Comparison of ENCODE assay signal across 25 cellular contexts in the genomic region with DNA sequence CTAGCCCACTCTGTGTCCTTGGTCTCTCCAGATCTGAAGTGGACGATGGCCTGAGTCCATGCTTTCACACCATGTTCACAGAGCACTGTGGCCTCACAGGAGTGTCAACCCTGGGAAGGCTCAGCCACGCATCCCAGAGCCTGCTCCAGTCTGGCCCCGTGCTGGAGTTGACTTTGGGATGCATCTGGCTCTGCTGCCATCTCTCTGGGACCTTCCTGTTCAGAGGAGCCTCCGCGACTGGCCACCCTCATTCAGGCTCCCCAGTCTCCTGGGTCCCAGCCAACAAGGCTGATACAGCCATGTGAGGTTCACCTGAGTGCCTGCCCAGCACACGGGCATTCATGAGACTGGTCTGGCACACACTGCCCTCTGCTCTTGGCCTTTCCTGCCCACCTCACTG.
DNase-seq lines count a peak whose midpoint lies in the region; ATAC-seq, FAIRE-seq and TF ChIP-seq lines count a peak whose summit lies in the region.
"Had no signal": no experiment of that assay in that cellular context is flagged by ENCODE, and none has a peak within 500 bp of the region (broad histone marks: within the 10 kb centered on the region; RNA-seq: fewer than 3 reads in every experiment).

No MANE protein-coding gene starts in this region.

- no peak overlapping the region for H3K4me3 ChIP-seq in left ventricle myocardium inferior
- H3K4me3 ChIP-seq: BLaER1 treated with 17β-estradiol and CSF1 and Interleukin-3, amounts not matched to agents 10 nM and 100 nM; GM23338; PC-9; SJCRH30 had no signal

- TF ChIP-seq CTCF in left ventricle myocardium inferior (IDR thresholded peaks at IDR 0.05; ENCODE audit: borderline replicate concordance) (no peak), glutamatergic neuron (IDR thresholded peaks at IDR 0.05; ENCODE audit: partially characterized antibody, unreplicated experiment) (no peak), nephron (IDR thresholded peaks at IDR 0.05; ENCODE audit: unreplicated experiment in 3 of 3) (no peak)

- H3K27me3 ChIP-seq in left ventricle myocardium inferior (ENCODE audit: low read depth) = peaks cover 63% of the 10 kb centered on the region
- H3K27me3 ChIP-seq: BLaER1 treated with 17β-estradiol and CSF1 and Interleukin-3, amounts not matched to agents 10 nM and 100 nM; SJCRH30 had no signal

- DNase-seq in cardiac septum (ENCODE audit: low spot score) = peak; percentile 46
- DNase-seq in left ventricle myocardium inferior = no peak
- peak; percentile 3 for DNase-seq in glutamatergic neuron
- DNase-seq in urothelium cell line (ENCODE audit: low spot score) = no peak
- DNase-seq in SW480 (ENCODE audit: low spot score) = no peak
- DNase-seq in activated T-cell treated with anti-CD3 and anti-CD28 coated beads, Interleukin-2, amount 50 U/mL, for 4 hours = no peak
- DNase-seq in activated T-helper 2 cell treated with anti-CD3 and anti-CD28 coated beads, Interferon-gamma antibody, Interleukin-2, Interleukin-4, amounts not matched to agents 10 μg/mL and 5 μg/mL and 100 μg/mL, durations not matched to agents 14 hours and 24 hours and 36 hours (ENCODE audit: low spot score) = no peak
- DNase-seq: AML-193; CD4-positive, alpha-beta T cell; HCEC 1CT; NCI-H1092; NCI-H1417 treated with DMSO at 0.1 percent for 48 hours; NCI-H1694 treated with DMSO at 0.1 percent for 48 hours; NCI-H2081; NCI-H2227 treated with DMSO at 0.1 percent for 48 hours; NCI-H526 treated with DMSO at 0.1 percent for 48 hours; PC-9; SJCRH30 had no signal

- no peaks in the 10 kb centered on the region for H3K36me3 ChIP-seq in left ventricle myocardium inferior
- H3K36me3 ChIP-seq: BLaER1 treated with 17β-estradiol and CSF1 and Interleukin-3, amounts not matched to agents 10 nM and 100 nM; SJCRH30 had no signal

- H3K27ac ChIP-seq in left ventricle myocardium inferior (replicated peaks) = no peak overlapping the region
- H3K27ac ChIP-seq: BLaER1 treated with 17β-estradiol and CSF1 and Interleukin-3, amounts not matched to agents 10 nM and 100 nM; HL-60; PC-9; SJCRH30 had no signal

- intact Hi-C loops in cardiac septum (cut with DNase I) (no loop called here), left ventricle myocardium inferior (cut with micrococcal nuclease) (no loop called here)
- intact Hi-C loops in activated T-helper 2 cell treated with anti-CD3 and anti-CD28 coated beads, Interferon-gamma antibody, Interleukin-2, Interleukin-4, amounts not matched to agents 10 μg/mL and 5 μg/mL and 100 μg/mL, durations not matched to agents 14 hours and 24 hours and 36 hours (cut with micrococcal nuclease) = no loop called here

- H3K4me3 Mint-ChIP-seq in glutamatergic neuron (ENCODE audit: unreplicated experiment) (no peak overlapping the region), nephron (peak overlapping the region in 1 of 3 experiments; percentile 40)
- H3K4me3 Mint-ChIP-seq in activated T-cell treated with anti-CD3 and anti-CD28 coated beads, Interleukin-2, amount 50 U/mL, for 4 hours = no peak overlapping the region
- H3K4me3 Mint-ChIP-seq in activated T-helper 2 cell treated with anti-CD3 and anti-CD28 coated beads, Interferon-gamma antibody, Interleukin-2, Interleukin-4, amounts not matched to agents 10 μg/mL and 5 μg/mL and 100 μg/mL, durations not matched to agents 14 hours and 24 hours and 36 hours (ENCODE audit: low read depth) = no peak overlapping the region
- H3K4me3 Mint-ChIP-seq: CD4-positive, alpha-beta T cell; GM23338 had no signal

- no peaks in the 10 kb centered on the region for H3K9me3 ChIP-seq in left ventricle myocardium inferior (replicated peaks)
- H3K9me3 ChIP-seq: BLaER1 treated with 17β-estradiol and CSF1 and Interleukin-3, amounts not matched to agents 10 nM and 100 nM; SJCRH30 had no signal

- H3K4me1 Mint-ChIP-seq in glutamatergic neuron (ENCODE audit: low read depth, unreplicated experiment) (peaks cover 9% of the 10 kb centered on the region), nephron (peaks cover 56% of the 10 kb centered on the region)
- no peaks in the 10 kb centered on the region for H3K4me1 Mint-ChIP-seq in activated T-cell treated with anti-CD3 and anti-CD28 coated beads, Interleukin-2, amount 50 U/mL, for 4 hours (ENCODE audit: low read depth)
- H3K4me1 Mint-ChIP-seq in activated T-helper 2 cell treated with anti-CD3 and anti-CD28 coated beads, Interferon-gamma antibody, Interleukin-2, Interleukin-4, amounts not matched to agents 10 μg/mL and 5 μg/mL and 100 μg/mL, durations not matched to agents 14 hours and 24 hours and 36 hours (ENCODE audit: low read depth) = no peaks in the 10 kb centered on the region

- H3K36me3 Mint-ChIP-seq in glutamatergic neuron (ENCODE audit: unreplicated experiment) (no peaks in the 10 kb centered on the region), nephron (ENCODE audit: low read depth) (no peaks in the 10 kb centered on the region)
- no peaks in the 10 kb centered on the region for H3K36me3 Mint-ChIP-seq in activated T-cell treated with anti-CD3 and anti-CD28 coated beads, Interleukin-2, amount 50 U/mL, for 4 hours (ENCODE audit: insufficient read depth)
- no peaks in the 10 kb centered on the region for H3K36me3 Mint-ChIP-seq in activated T-helper 2 cell treated with anti-CD3 and anti-CD28 coated beads, Interferon-gamma antibody, Interleukin-2, Interleukin-4, amounts not matched to agents 10 μg/mL and 5 μg/mL and 100 μg/mL, durations not matched to agents 14 hours and 24 hours and 36 hours (ENCODE audit: low read depth)

- no peaks in the 10 kb centered on the region for H3K4me1 ChIP-seq in left ventricle myocardium inferior
- H3K4me1 ChIP-seq: SJCRH30 had no signal

- no peak overlapping the region for H3K27ac Mint-ChIP-seq in glutamatergic neuron (ENCODE audit: unreplicated experiment)
- H3K27ac Mint-ChIP-seq in nephron = peak overlapping the region; percentile 91 to 99 (median 97)
- no peak overlapping the region for H3K27ac Mint-ChIP-seq in activated T-helper 2 cell treated with anti-CD3 and anti-CD28 coated beads, Interferon-gamma antibody, Interleukin-2, Interleukin-4, amounts not matched to agents 10 μg/mL and 5 μg/mL and 100 μg/mL, durations not matched to agents 14 hours and 24 hours and 36 hours
- H3K27ac Mint-ChIP-seq: CD4-positive, alpha-beta T cell; GM23338 had no signal

- H3K27me3 Mint-ChIP-seq in glutamatergic neuron (ENCODE audit: unreplicated experiment) (peaks cover 2% of the 10 kb centered on the region), nephron (ENCODE audit: low read depth) (no peaks in the 10 kb centered on the region)
- H3K27me3 Mint-ChIP-seq in activated T-cell treated with anti-CD3 and anti-CD28 coated beads, Interleukin-2, amount 50 U/mL, for 4 hours (ENCODE audit: low read depth) = peaks cover 14% of the 10 kb centered on the region
- peaks cover 2% of the 10 kb centered on the region for H3K27me3 Mint-ChIP-seq in activated T-helper 2 cell treated with anti-CD3 and anti-CD28 coated beads, Interferon-gamma antibody, Interleukin-2, Interleukin-4, amounts not matched to agents 10 μg/mL and 5 μg/mL and 100 μg/mL, durations not matched to agents 14 hours and 24 hours and 36 hours (ENCODE audit: low read depth)

- peak; percentile 23 for FAIRE-seq in urothelium cell line (lab: Jason Lieb, UNC)
- FAIRE-seq: A204.1, D721Med had no signal

- no peaks in the 10 kb centered on the region for H3K9me3 Mint-ChIP-seq in glutamatergic neuron (ENCODE audit: unreplicated experiment)
- no peaks in the 10 kb centered on the region for H3K9me3 Mint-ChIP-seq in nephron
- H3K9me3 Mint-ChIP-seq in activated T-cell treated with anti-CD3 and anti-CD28 coated beads, Interleukin-2, amount 50 U/mL, for 4 hours = no peaks in the 10 kb centered on the region
- H3K9me3 Mint-ChIP-seq in activated T-helper 2 cell treated with anti-CD3 and anti-CD28 coated beads, Interferon-gamma antibody, Interleukin-2, Interleukin-4, amounts not matched to agents 10 μg/mL and 5 μg/mL and 100 μg/mL, durations not matched to agents 14 hours and 24 hours and 36 hours = no peaks in the 10 kb centered on the region
- H3K9me3 Mint-ChIP-seq: CD4-positive, alpha-beta T cell; GM23338 had no signal

- no peak for ATAC-seq in activated T-cell treated with anti-CD3 and anti-CD28 coated beads, Interleukin-2, amount 50 U/mL, for 4 hours
- ATAC-seq: GM23338, Right ventricle myocardium inferior had no signal

Comparison
In these comparisons a context has a peak if more than half of its experiments do, and no peak if none do; other contexts are left out.
1. DNase-seq: peak in cardiac septum (single experiment) and glutamatergic neuron (single experiment); none in left ventricle myocardium inferior (single experiment), urothelium cell line (single experiment), SW480 (single experiment), activated T-cell treated with anti-CD3 and anti-CD28 coated beads, Interleukin-2, amount 50 U/mL, for 4 hours (single experiment) and activated T-helper 2 cell treated with anti-CD3 and anti-CD28 coated beads, Interferon-gamma antibody, Interleukin-2, Interleukin-4, amounts not matched to agents 10 μg/mL and 5 μg/mL and 100 μg/mL, durations not matched to agents 14 hours and 24 hours and 36 hours (single experiment).
2. H3K27ac Mint-ChIP-seq: peak in nephron (3 of 3); none in glutamatergic neuron (single experiment) and activated T-helper 2 cell treated with anti-CD3 and anti-CD28 coated beads, Interferon-gamma antibody, Interleukin-2, Interleukin-4, amounts not matched to agents 10 μg/mL and 5 μg/mL and 100 μg/mL, durations not matched to agents 14 hours and 24 hours and 36 hours (single experiment).